9 cellular contexts compared by ENCODE assay signal in genomic region chr12:104653730-104654328, GRCh38.
DNase-seq lines count a peak whose midpoint lies in the region; ATAC-seq, FAIRE-seq and TF ChIP-seq lines count a peak whose summit lies in the region.
"Had no signal": no experiment of that assay in that cellular context is flagged by ENCODE, and none has a peak within 500 bp of the region (broad histone marks: within the 10 kb centered on the region; RNA-seq: fewer than 3 reads in every experiment).

No MANE protein-coding gene starts in this region.

- ATAC-seq in natural killer cell treated with Interleukin-12 subunit alpha and Interleukin-12 subunit beta and Interleukin-15 and Interleukin-18, amount 100 ng/mL, for 72 hours: no peak
- no peak for ATAC-seq in esophagus mucosa

- H3K4me1 ChIP-seq in astrocyte (ENCODE audit: insufficient read depth, low read length): no peaks in the 10 kb centered on the region

- FAIRE-seq in astrocyte (lab: Jason Lieb, UNC) (no peak), GM19239 (lab: Jason Lieb, UNC) (no peak)

- no peaks in the 10 kb centered on the region for H3K27me3 ChIP-seq in astrocyte (ENCODE audit: insufficient read depth, low read length)
- H3K27me3 ChIP-seq: thyroid gland had no signal

- H3K36me3 Mint-ChIP-seq in astrocyte (ENCODE audit: low read depth, unreplicated experiment): peaks cover 3% of the 10 kb centered on the region
- peaks cover 13% of the 10 kb centered on the region for H3K36me3 Mint-ChIP-seq in natural killer cell treated with Interleukin-12 subunit alpha and Interleukin-12 subunit beta and Interleukin-15 and Interleukin-18, amount 100 ng/mL, for 72 hours

- H3K27ac Mint-ChIP-seq in astrocyte (ENCODE audit: unreplicated experiment): no peak overlapping the region
- peak overlapping the region; percentile 79 to 91 for H3K27ac Mint-ChIP-seq in natural killer cell treated with Interleukin-12 subunit alpha and Interleukin-12 subunit beta and Interleukin-15 and Interleukin-18, amount 100 ng/mL, for 72 hours

- no peaks in the 10 kb centered on the region for H3K9me3 ChIP-seq in astrocyte (ENCODE audit: insufficient read depth, low read depth, low read length)
- H3K9me3 ChIP-seq: thyroid gland had no signal

- DNase-seq in NCI-H1105 treated with DMSO at 0.1 percent for 48 hours (lab: John Stamatoyannopoulos, UW): peak; percentile 9
- no peak for DNase-seq in NCI-H1105 (lab: John Stamatoyannopoulos, UW)
- DNase-seq in HT-29 (ENCODE audit: low spot score): peak; percentile 38
- DNase-seq in astrocyte (ENCODE audit: low read depth): no peak
- no peak for DNase-seq in natural killer cell treated with Interleukin-12 subunit alpha and Interleukin-12 subunit beta and Interleukin-15 and Interleukin-18, amount 100 ng/mL, for 72 hours (ENCODE audit: low spot score)
- DNase-seq in GM19239 (ENCODE audit: insufficient read length, low spot score): no peak
- no peak for DNase-seq in NCI-H1048 (lab: John Stamatoyannopoulos, UW)
- DNase-seq: thyroid gland had no signal

- TF ChIP-seq CTCF in astrocyte (IDR thresholded peaks at IDR 0.05; ENCODE audit: insufficient read depth, low read depth, low read length): peak; percentile 22

- H3K9me3 Mint-ChIP-seq in astrocyte (ENCODE audit: unreplicated experiment): no peaks in the 10 kb centered on the region
- no peaks in the 10 kb centered on the region for H3K9me3 Mint-ChIP-seq in natural killer cell treated with Interleukin-12 subunit alpha and Interleukin-12 subunit beta and Interleukin-15 and Interleukin-18, amount 100 ng/mL, for 72 hours

- no peak overlapping the region for H3K4me3 Mint-ChIP-seq in astrocyte (ENCODE audit: unreplicated experiment)
- no peak overlapping the region for H3K4me3 Mint-ChIP-seq in natural killer cell treated with Interleukin-12 subunit alpha and Interleukin-12 subunit beta and Interleukin-15 and Interleukin-18, amount 100 ng/mL, for 72 hours

- peaks cover 8% of the 10 kb centered on the region for H3K79me2 ChIP-seq in astrocyte (ENCODE audit: insufficient read depth, low read length)

- H4K20me1 ChIP-seq in astrocyte (ENCODE audit: insufficient read depth, low read length): peaks cover 82% of the 10 kb centered on the region

- H3K27me3 Mint-ChIP-seq in astrocyte (ENCODE audit: low read depth, unreplicated experiment): no peaks in the 10 kb centered on the region
- no peaks in the 10 kb centered on the region for H3K27me3 Mint-ChIP-seq in natural killer cell treated with Interleukin-12 subunit alpha and Interleukin-12 subunit beta and Interleukin-15 and Interleukin-18, amount 100 ng/mL, for 72 hours

- no peak overlapping the region for H3K4me3 ChIP-seq in astrocyte (ENCODE audit: insufficient read depth, low read depth, low read length)
- H3K4me3 ChIP-seq: thyroid gland had no signal

- no peak overlapping the region for H3K4me2 ChIP-seq in astrocyte (ENCODE audit: low read length)

- no peak overlapping the region for H3K9ac ChIP-seq in astrocyte (ENCODE audit: low read length)

- no peak overlapping the region for H3K27ac ChIP-seq in astrocyte (ENCODE audit: low read depth, low read length)
- H3K27ac ChIP-seq: thyroid gland had no signal

- no peaks in the 10 kb centered on the region for H3K36me3 ChIP-seq in astrocyte (ENCODE audit: insufficient read depth, low read length)
- H3K36me3 ChIP-seq: thyroid gland had no signal

- peaks cover 9% of the 10 kb centered on the region for H3K4me1 Mint-ChIP-seq in astrocyte (ENCODE audit: low read depth, unreplicated experiment)
- H3K4me1 Mint-ChIP-seq in natural killer cell treated with Interleukin-12 subunit alpha and Interleukin-12 subunit beta and Interleukin-15 and Interleukin-18, amount 100 ng/mL, for 72 hours (ENCODE audit: low read depth in 2 of 2): peaks cover 70 to 79% of the 10 kb centered on the region in 2 donors

- H2AFZ ChIP-seq in astrocyte (ENCODE audit: low read depth, low read length): no peak overlapping the region

Comparison
In these comparisons a context has a peak if more than half of its experiments do, and no peak if none do; other contexts are left out.
1. DNase-seq: peak in NCI-H1105 treated with DMSO at 0.1 percent for 48 hours (single experiment) and HT-29 (single experiment); none in NCI-H1105 (single experiment), astrocyte (single experiment), natural killer cell treated with Interleukin-12 subunit alpha and Interleukin-12 subunit beta and Interleukin-15 and Interleukin-18, amount 100 ng/mL, for 72 hours (single experiment), GM19239 (single experiment) and NCI-H1048 (single experiment).